ENCODE assay signal across 18 cellular contexts in genomic region chr11:119461250-119461963, GRCh38. TPM values are rescaled to one million over a fixed set of nuclear protein-coding genes. Genes with fewer than 3 reads are reported as not detected.
A peak's percentile ranks its signal among the peaks of the same experiment; 100 is the strongest.
DNase-seq lines count a peak whose midpoint lies in the region; ATAC-seq and TF ChIP-seq lines count a peak whose summit lies in the region.
"Had no signal": no experiment of that assay in that cellular context is flagged by ENCODE, and none has a peak within 500 bp of the region (broad histone marks: within the 10 kb centered on the region; RNA-seq: fewer than 3 reads in every experiment).

No MANE protein-coding gene starts in this region.

- H3K9me3 ChIP-seq in MG63, result peaks cover 18% of the 10 kb centered on the region
- H3K9me3 ChIP-seq: colonic mucosa had no signal

- H3K4me1 Mint-ChIP-seq in brain (peaks cover 31% of the 10 kb centered on the region), mesothelial cell of epicardium (peaks cover 26% of the 10 kb centered on the region)
- H3K4me1 Mint-ChIP-seq: activated naive CD8-positive, alpha-beta T cell treated with anti-CD3 and anti-CD28 coated beads for 36 hours had no signal

- H3K36me3 ChIP-seq in MG63, result no peaks in the 10 kb centered on the region
- H3K36me3 ChIP-seq: colonic mucosa had no signal

- H3K9me3 Mint-ChIP-seq in brain (peaks cover 8 to 33% (median 27%) of the 10 kb centered on the region in 5 experiments), mesothelial cell of epicardium (peaks cover 31% of the 10 kb centered on the region)
- H3K9me3 Mint-ChIP-seq: T-helper 1 cell treated with Interleukin-12 subunit alpha and Interleukin-12 subunit beta and Interleukin-4 antibody, amounts not matched to agents 30 μg/mL and 1 μg/mL, for 36 hours had no signal

- H3K27ac Mint-ChIP-seq in brain (peak overlapping the region in 3 of 5 experiments; percentile 84 to 97 (median 88)), mesothelial cell of epicardium (peak overlapping the region; percentile 92)
- H3K27ac Mint-ChIP-seq: activated naive CD8-positive, alpha-beta T cell treated with anti-CD3 and anti-CD28 coated beads for 36 hours; T-helper 1 cell treated with Interleukin-12 subunit alpha and Interleukin-12 subunit beta and Interleukin-4 antibody, amounts not matched to agents 30 μg/mL and 1 μg/mL, for 36 hours had no signal

- H3K27me3 ChIP-seq in MG63, result no peaks in the 10 kb centered on the region
- H3K27me3 ChIP-seq: colonic mucosa had no signal

- intact Hi-C loops in posterior cingulate gyrus (cut with DNase I), result no loop called here

- no peak overlapping the region for H3K4me3 Mint-ChIP-seq in brain
- H3K4me3 Mint-ChIP-seq in mesothelial cell of epicardium, result no peak overlapping the region
- H3K4me3 Mint-ChIP-seq: activated naive CD8-positive, alpha-beta T cell treated with anti-CD3 and anti-CD28 coated beads for 36 hours; T-helper 1 cell treated with Interleukin-12 subunit alpha and Interleukin-12 subunit beta and Interleukin-4 antibody, amounts not matched to agents 30 μg/mL and 1 μg/mL, for 36 hours had no signal

- ATAC-seq in GM19023 (IDR thresholded peaks at IDR 0.05; ENCODE audit: unreplicated experiment), result no peak
- ATAC-seq: esophagus mucosa, GM12878, psoas muscle had no signal

- H3K36me3 Mint-ChIP-seq in brain (no peaks in the 10 kb centered on the region), mesothelial cell of epicardium (peaks cover 3% of the 10 kb centered on the region)

- H3K4me3 ChIP-seq in MG63, result no peak overlapping the region
- H3K4me3 ChIP-seq: colonic mucosa, GM12878, psoas muscle had no signal

- DNase-seq in COLO668 (lab: John Stamatoyannopoulos, UW; ENCODE audit: unreplicated experiment) (peak; percentile 27), MG63 (peak; percentile 13), mesothelial cell of epicardium (ENCODE audit: low spot score in 2 of 2, unreplicated experiment in 2 of 2) (no peak), EL (no peak), posterior cingulate gyrus (no peak), NCI-H1694 (lab: John Stamatoyannopoulos, UW) (no peak)
- DNase-seq: activated naive CD8-positive, alpha-beta T cell treated with anti-CD3 and anti-CD28 coated beads for 36 hours; activated T-cell treated with anti-CD3 and anti-CD28 coated beads for 4 hours; colonic mucosa; NCI-H2081 treated with DMSO at 0.1 percent for 48 hours; psoas muscle; stimulated activated CD4-positive, alpha-beta T cell treated with anti-CD3 and anti-CD28 coated beads, Interleukin-1b, Interleukin-23, amount 100 ng/mL, for 48 hours; trophoblast cell had no signal

- TF ChIP-seq CTCF in brain (conservative IDR thresholded peaks at IDR 0.05) (no peak), mesothelial cell of epicardium (IDR thresholded peaks at IDR 0.05; ENCODE audit: unreplicated experiment) (no peak)

- H3K27me3 Mint-ChIP-seq in brain (peaks cover 20% of the 10 kb centered on the region), mesothelial cell of epicardium (ENCODE audit: low read depth) (peaks cover 4% of the 10 kb centered on the region)

RNA-seq across cellular contexts. Expression of gene THY1, which starts 38.4 kb away (rescaled TPM):
- total RNA-seq in MG63 (2014; rRNA removed; shearing (Covaris generic); ENCODE audit: low replicate concordance), result 122 and 188 TPM in 2 replicates
- polyA plus RNA-seq in brain (ENCODE audit: insufficient read depth, low read depth, low replicate concordance), result 154 TPM
- total RNA-seq in mesothelial cell of epicardium, result 121 to 127 TPM (median 121 TPM) in 3 replicates

Comparison
In these comparisons a context has a peak if more than half of its experiments do, and no peak if none do; other contexts are left out.
1. DNase-seq: peak in COLO668 (single experiment) and MG63 (single experiment); none in mesothelial cell of epicardium (0 of 2), EL (single experiment), posterior cingulate gyrus (0 of 10) and NCI-H1694 (single experiment).